In the genomic region with DNA sequence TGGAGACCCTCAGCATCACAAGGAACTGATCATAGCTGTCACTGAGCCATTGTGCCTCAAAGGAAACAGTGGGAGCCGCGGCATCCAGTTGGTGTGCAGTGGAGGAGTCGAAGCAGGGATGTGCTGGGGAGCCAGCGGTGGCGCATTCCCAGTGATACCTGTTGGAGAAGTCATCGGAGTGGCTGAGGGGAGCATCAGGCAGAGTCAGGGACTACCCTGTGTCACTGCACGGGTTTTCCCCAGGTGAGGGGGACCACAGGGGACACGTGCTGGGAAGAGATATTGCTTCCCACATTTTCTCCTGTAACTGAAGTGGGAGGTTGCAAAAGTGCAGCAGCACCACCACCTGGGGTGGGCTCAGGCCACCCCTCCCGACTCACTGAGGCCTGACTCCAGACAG, we compare ENCODE assay signal across 25 cellular contexts.
"Had no signal": no experiment of that assay in that cellular context is flagged by ENCODE, and none has a peak within 500 bp of the region (broad histone marks: within the 10 kb centered on the region; RNA-seq: fewer than 3 reads in every experiment).

No MANE protein-coding gene starts in this region.

- H3K36me3 ChIP-seq: left lung, right atrium auricular region, right lobe of liver, thyroid gland, transverse colon, upper lobe of left lung had no signal

- H3K4me3 ChIP-seq: left lung, lung, right atrium auricular region, right lobe of liver, smooth muscle cell, thyroid gland, transverse colon, upper lobe of left lung had no signal

- H3K27ac ChIP-seq: left lung, right atrium auricular region, right lobe of liver, thyroid gland, transverse colon, upper lobe of left lung had no signal

- DNase-seq: hypothalamus; immature natural killer cell; kidney; left colon; left lung; mesendoderm; naive B cell; natural killer cell; nephron progenitor cell; nucleus accumbens; right lobe of liver; stimulated activated CD4-positive, alpha-beta T cell treated with anti-CD3 and anti-CD28 coated beads, Interleukin-1b, Interleukin-23, amount 100 ng/mL, for 48 hours; stimulated activated CD4-positive, alpha-beta T cell treated with anti-CD3 and anti-CD28 coated beads, Interleukin-2, amount 100 ng/mL, for 48 hours; stimulated activated CD4-positive, alpha-beta T cell treated with anti-CD3 and anti-CD28 coated beads, Interleukin-4, amount 100 ng/mL, for 4 hours; stimulated activated CD8-positive, alpha-beta memory T cell treated with anti-CD3 and anti-CD28 coated beads, Interleukin-4, amount 100 ng/mL, for 48 hours; stimulated activated naive CD4-positive, alpha-beta T cell treated with Interleukin-2 at 50 U/mL for 16 hours; stimulated activated naive CD8-positive, alpha-beta T cell treated with anti-CD3 and anti-CD28 coated beads, Interleukin-15, amount 100 ng/mL, for 72 hours; substantia nigra; thyroid gland; transverse colon had no signal

- ATAC-seq: left lung; natural killer cell; right lobe of liver; stimulated activated memory B cell treated with anti-CD40 and anti-IgM and Interleukin-4, amounts not matched to agents 10 μg/mL and 1 μg/mL and 100 μg/mL, for 72 hours; stimulated activated naive CD8-positive, alpha-beta T cell treated with anti-CD3 and anti-CD28 coated beads, Interleukin-15, amount 100 ng/mL, for 72 hours had no signal

- H3K4me1 ChIP-seq: left lung, right atrium auricular region, right lobe of liver, thyroid gland, upper lobe of left lung had no signal

- H3K27me3 ChIP-seq: left lung, right atrium auricular region, right lobe of liver, thyroid gland, transverse colon, upper lobe of left lung had no signal

- H3K4me2 ChIP-seq: smooth muscle cell had no signal

- H3K9me3 ChIP-seq: left lung, right atrium auricular region, right lobe of liver, thyroid gland, transverse colon, upper lobe of left lung had no signal
